In genomic region chr6:17281497-17282481, GRCh38 we compare ENCODE assay signal across 8 cellular contexts. TPM values are rescaled to one million over a fixed set of nuclear protein-coding genes. Genes with fewer than 3 reads are reported as not detected.
DNase-seq lines count a peak whose midpoint lies in the region; ATAC-seq and TF ChIP-seq lines count a peak whose summit lies in the region.
"Had no signal": no experiment of that assay in that cellular context is flagged by ENCODE, and none has a peak within 500 bp of the region (broad histone marks: within the 10 kb centered on the region; RNA-seq: fewer than 3 reads in every experiment).

No MANE protein-coding gene starts in this region.

- intact Hi-C loops in PC-3 (cut with micrococcal nuclease) = loop anchor here (1.0 kb wide), 2 partner anchors 85 to 303 kb away; no protein-coding TSS in a partner anchor

- H3K9ac ChIP-seq in GM23248 = peak overlapping the region; percentile 90
- H3K9ac ChIP-seq in PC-3 (ENCODE audit: low read length) = peak overlapping the region; percentile 41
- H3K9ac ChIP-seq in endocrine pancreas (ENCODE audit: control insufficient read depth, insufficient read depth, low read length) = peak overlapping the region; percentile 50
- peak overlapping the region; percentile 64 for H3K9ac ChIP-seq in mucosa of stomach (ENCODE audit: low read length)

- in situ Hi-C loops in GM23248 (cut with MboI) = no loop called here

- H3F3A ChIP-seq in GM23248 (ENCODE audit: insufficient read depth) (peaks cover 35% of the 10 kb centered on the region), PC-3 (ENCODE audit: low read length, unreplicated experiment) (peaks cover 5% of the 10 kb centered on the region)

- DNase-seq in GM23248 (peak; percentile 67), PC-3 (no peak), ureter (ENCODE audit: low spot score) (peak; percentile 45), Kasumi-1 (lab: John Stamatoyannopoulos, UW) (no peak), NCI-H345 treated with DMSO at 0.1 percent for 48 hours (lab: John Stamatoyannopoulos, UW; ENCODE audit: unreplicated experiment) (no peak)

- H4K20me1 ChIP-seq in GM23248 (ENCODE audit: insufficient read depth) (no peaks in the 10 kb centered on the region), PC-3 (ENCODE audit: low read length) (no peaks in the 10 kb centered on the region)

- H3K4me1 ChIP-seq in GM23248 (ENCODE audit: insufficient read depth) (peaks cover 29% of the 10 kb centered on the region), PC-3 (ENCODE audit: insufficient read depth, low read length) (peaks cover 28% of the 10 kb centered on the region), endocrine pancreas (ENCODE audit: control insufficient read depth, insufficient read depth, low read length) (no peaks in the 10 kb centered on the region), mucosa of stomach (ENCODE audit: control insufficient read depth, insufficient read depth, low read length) (peaks cover 7% of the 10 kb centered on the region)

- CTCF ChIA-PET in PC-3 (lab: Charles Lee) = no interaction called here

- no TSS peak for BruUV-seq in PC-3 (replicated peaks; lab: Mats Ljungman, UMichigan)

- H3K4me3 ChIP-seq in GM23248 = peak overlapping the region; percentile 95
- H3K4me3 ChIP-seq in PC-3 (ENCODE audit: low read length) = peak overlapping the region; percentile 88
- peak overlapping the region; percentile 59 for H3K4me3 ChIP-seq in endocrine pancreas (ENCODE audit: control insufficient read depth, insufficient read depth, low read length)
- H3K4me3 ChIP-seq in mucosa of stomach (ENCODE audit: low read length) = peak overlapping the region; percentile 67

- peak overlapping the region; percentile 94 for H3K4me2 ChIP-seq in GM23248 (ENCODE audit: unreplicated experiment)
- peak overlapping the region; percentile 98 for H3K4me2 ChIP-seq in PC-3 (ENCODE audit: low read length)

- H2AFZ ChIP-seq in GM23248 (peak overlapping the region; percentile 98), PC-3 (ENCODE audit: low read length) (peak overlapping the region; percentile 98)

- H3K9me3 ChIP-seq in GM23248 (ENCODE audit: low read depth) = no peaks in the 10 kb centered on the region
- H3K9me3 ChIP-seq in PC-3 (ENCODE audit: low read length) = no peaks in the 10 kb centered on the region
- H3K9me3 ChIP-seq in endocrine pancreas (ENCODE audit: control insufficient read depth, low read length) = no peaks in the 10 kb centered on the region
- no peaks in the 10 kb centered on the region for H3K9me3 ChIP-seq in mucosa of stomach (ENCODE audit: control insufficient read depth, low read length)

- POLR2A ChIA-PET in PC-3 (lab: Charles Lee; ENCODE audit: unreplicated experiment) = no interaction called here

- H3K27me3 ChIP-seq in GM23248 (replicated peaks; ENCODE audit: insufficient read depth) (no peaks in the 10 kb centered on the region), PC-3 (ENCODE audit: low read length) (no peaks in the 10 kb centered on the region), endocrine pancreas (ENCODE audit: control insufficient read depth, insufficient read depth, low read length) (no peaks in the 10 kb centered on the region), mucosa of stomach (ENCODE audit: control insufficient read depth, insufficient read depth, low read length) (peaks cover 33% of the 10 kb centered on the region)

- H3K79me2 ChIP-seq in GM23248 (ENCODE audit: insufficient read depth) (no peaks in the 10 kb centered on the region; the same call in 1 of the 2 replicates), PC-3 (ENCODE audit: low read length) (no peaks in the 10 kb centered on the region)

- H3K36me3 ChIP-seq in GM23248 (ENCODE audit: low read depth) (no peaks in the 10 kb centered on the region), PC-3 (ENCODE audit: low read depth, low read length) (no peaks in the 10 kb centered on the region), endocrine pancreas (ENCODE audit: control insufficient read depth, insufficient read depth, low read length) (no peaks in the 10 kb centered on the region), mucosa of stomach (ENCODE audit: control insufficient read depth, insufficient read depth, low read length) (no peaks in the 10 kb centered on the region)

- TF ChIP-seq CTCF in PC-3 (conservative IDR thresholded peaks at IDR 0.05; ENCODE audit: low read depth, low read length) = no peak

- WGBS in GM23248 (ENCODE audit: low coverage in 1 of 2, low lambda C conversion rate in 2 of 2, missing lambda C conversion rate in 2 of 2), 2 experiments = 0 to 1% methylated on average over 59 to 72 of the region's 77 CpGs

- peak; percentile 25 for ATAC-seq in PC-3

- H3K9me2 ChIP-seq in GM23248 (ENCODE audit: insufficient read depth) = no peaks in the 10 kb centered on the region
- no peaks in the 10 kb centered on the region for H3K9me2 ChIP-seq in PC-3 (replicated peaks; ENCODE audit: low read length)

- H3K27ac ChIP-seq in GM23248 (peak overlapping the region; percentile 55), PC-3 (ENCODE audit: low read length) (no peak overlapping the region)

RNA-seq across cellular contexts. Expression of gene RBM24, which starts 0.6 kb away (rescaled TPM):
- 7.3 and 7.9 TPM in 2 replicates for total RNA-seq in GM23248 (2014; rRNA removed; shearing (Covaris generic))
- 3.5 and 4.6 TPM in 2 replicates for polyA plus RNA-seq in GM23248 (2016; fragmentation: Nextera tagmentation; extraction: Ambion mirVana)
- total RNA-seq in PC-3 (2014; rRNA removed) (2.0 and 3.2 TPM in 2 replicates), ureter (8.9 TPM)
- total RNA-seq: T-helper 1 cell treated with Interleukin-12 subunit alpha and Interleukin-12 subunit beta and Interleukin-4 antibody, amounts not matched to agents 30 ng/mL and 1 ng/mL, for 36 hours had no signal

Comparison
In these comparisons a context has a peak if more than half of its experiments do, and no peak if none do; other contexts are left out.
1. DNase-seq: peak in GM23248 (single experiment) and ureter (single experiment); none in PC-3 (single experiment), Kasumi-1 (0 of 2) and NCI-H345 treated with DMSO at 0.1 percent for 48 hours (single experiment).
2. Peak in every context shown above with its lines, with median percentiles within 50 percentile points of each other: H3K4me3 ChIP-seq and H3K9ac ChIP-seq.